In the genomic region with DNA sequence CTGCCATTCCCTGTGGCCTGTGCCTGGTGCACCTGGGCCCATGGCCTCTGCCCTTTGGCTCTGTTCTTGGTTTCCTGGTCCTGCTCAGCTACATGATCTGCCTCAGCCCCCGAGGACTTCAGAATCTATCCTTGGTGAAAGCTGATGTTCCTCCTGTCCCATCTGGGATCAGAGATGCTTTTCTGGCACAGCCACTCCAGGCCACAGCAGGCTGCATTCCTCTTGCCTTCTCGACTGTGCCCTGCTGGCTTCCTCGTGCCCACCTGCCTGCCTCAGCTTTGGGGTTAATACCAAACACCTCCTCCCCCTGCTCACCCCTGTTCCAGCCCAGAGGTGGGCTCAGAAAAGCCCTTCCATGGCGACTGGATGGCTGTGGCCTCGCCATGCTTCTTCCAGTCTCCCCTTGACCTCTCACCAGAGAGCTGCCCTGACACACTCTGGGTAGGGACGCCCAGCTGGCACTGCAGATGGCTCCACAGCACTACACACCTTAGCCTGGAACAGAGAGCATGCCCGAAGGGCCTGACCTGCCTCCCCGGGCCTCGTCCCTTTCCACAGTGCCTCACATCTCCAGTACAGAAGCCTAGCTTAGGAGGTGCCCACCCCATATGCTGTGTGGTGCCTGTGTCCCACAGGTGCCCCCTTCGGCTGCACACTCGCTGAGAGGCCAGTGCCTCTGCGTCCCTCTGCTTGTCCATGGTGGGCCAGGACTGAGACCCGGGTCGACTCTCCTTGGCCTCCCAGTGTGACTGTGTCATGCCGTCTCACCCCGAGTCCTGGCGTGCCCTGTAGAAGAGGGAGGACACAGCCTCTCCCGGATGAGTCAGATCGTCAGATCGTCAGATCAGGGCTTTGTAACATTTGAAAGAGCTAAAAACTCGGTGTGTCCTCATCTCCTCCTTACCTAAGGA, we compare ENCODE assay signal across 14 cellular contexts.
A peak's percentile ranks its signal among the peaks of the same experiment; 100 is the strongest.
DNase-seq lines count a peak whose midpoint lies in the region; ATAC-seq and TF ChIP-seq lines count a peak whose summit lies in the region.
"Had no signal": no experiment of that assay in that cellular context is flagged by ENCODE, and none has a peak within 500 bp of the region (broad histone marks: within the 10 kb centered on the region; RNA-seq: fewer than 3 reads in every experiment).

No MANE protein-coding gene starts in this region.

- intact Hi-C loops in left ventricle myocardium inferior (cut with micrococcal nuclease) = no loop called here
- intact Hi-C loops in Right ventricle myocardium superior (cut with DNase I) = no loop called here

- H3K4me3 Mint-ChIP-seq in activated T-helper 17 cell treated with anti-CD3 and anti-CD28 coated beads, Interleukin-2, amount 50 U/mL, for 72 hours = no peak overlapping the region
- H3K4me3 Mint-ChIP-seq in immature natural killer cell = peak overlapping the region in 1 of 5 donors; percentile 36
- H3K4me3 Mint-ChIP-seq in stimulated activated naive B cell treated with anti-CD40 and anti-IgM and Interleukin-4, amounts not matched to agents 10 μg/mL and 1 μg/mL and 100 μg/mL, for 72 hours = no peak overlapping the region

- H3K36me3 ChIP-seq in left ventricle myocardium inferior = peaks cover 69% of the 10 kb centered on the region

- H3K36me3 Mint-ChIP-seq in activated T-helper 17 cell treated with anti-CD3 and anti-CD28 coated beads, Interleukin-2, amount 50 U/mL, for 72 hours (ENCODE audit: low read depth) = peaks cover 99% of the 10 kb centered on the region
- peaks cover 13 to 33% (median 16%) of the 10 kb centered on the region in 3 donors for H3K36me3 Mint-ChIP-seq in immature natural killer cell
- H3K36me3 Mint-ChIP-seq in stimulated activated naive B cell treated with anti-CD40 and anti-IgM and Interleukin-4, amounts not matched to agents 10 μg/mL and 1 μg/mL and 100 μg/mL, for 72 hours = peaks cover 62 to 80% of the 10 kb centered on the region in 2 donors

- no peaks in the 10 kb centered on the region for H3K27me3 Mint-ChIP-seq in activated T-helper 17 cell treated with anti-CD3 and anti-CD28 coated beads, Interleukin-2, amount 50 U/mL, for 72 hours
- H3K27me3 Mint-ChIP-seq in immature natural killer cell (ENCODE audit: low read depth in 3 of 3) = peaks cover 13 to 27% (median 17%) of the 10 kb centered on the region in 3 donors
- no peaks in the 10 kb centered on the region for H3K27me3 Mint-ChIP-seq in stimulated activated naive B cell treated with anti-CD40 and anti-IgM and Interleukin-4, amounts not matched to agents 10 μg/mL and 1 μg/mL and 100 μg/mL, for 72 hours

- H3K9me3 Mint-ChIP-seq in activated T-helper 17 cell treated with anti-CD3 and anti-CD28 coated beads, Interleukin-2, amount 50 U/mL, for 72 hours = no peaks in the 10 kb centered on the region
- no peaks in the 10 kb centered on the region for H3K9me3 Mint-ChIP-seq in immature natural killer cell
- H3K9me3 Mint-ChIP-seq in stimulated activated naive B cell treated with anti-CD40 and anti-IgM and Interleukin-4, amounts not matched to agents 10 μg/mL and 1 μg/mL and 100 μg/mL, for 72 hours = no peaks in the 10 kb centered on the region

- H3K4me1 ChIP-seq in left ventricle myocardium inferior = peaks cover 72% of the 10 kb centered on the region

- no peaks in the 10 kb centered on the region for H3K27me3 ChIP-seq in left ventricle myocardium inferior (ENCODE audit: low read depth)

- H3K27ac Mint-ChIP-seq in activated T-helper 17 cell treated with anti-CD3 and anti-CD28 coated beads, Interleukin-2, amount 50 U/mL, for 72 hours = peak overlapping the region; percentile 46
- H3K27ac Mint-ChIP-seq in immature natural killer cell = peak overlapping the region; percentile 19 to 76 (median 50)
- peak overlapping the region; percentile 88 for H3K27ac Mint-ChIP-seq in stimulated activated naive B cell treated with anti-CD40 and anti-IgM and Interleukin-4, amounts not matched to agents 10 μg/mL and 1 μg/mL and 100 μg/mL, for 72 hours

- H3K9me3 ChIP-seq in left ventricle myocardium inferior (replicated peaks) = no peaks in the 10 kb centered on the region

- H3K27ac ChIP-seq in left ventricle myocardium inferior (replicated peaks) = peak overlapping the region; percentile 89
- H3K27ac ChIP-seq: parathyroid adenoma, PC-9 had no signal

- H3K4me3 ChIP-seq in left ventricle myocardium inferior = no peak overlapping the region
- H3K4me3 ChIP-seq: PC-9 had no signal

- DNase-seq in left ventricle myocardium inferior (no peak), Right ventricle myocardium superior (no peak), immature natural killer cell (no peak)
- DNase-seq in stimulated activated naive B cell treated with anti-CD40 and anti-IgM and Interleukin-4, amounts not matched to agents 10 μg/mL and 1 μg/mL and 100 μg/mL, for 72 hours = no peak
- DNase-seq: activated effector memory CD4-positive, alpha-beta T cell treated with anti-CD3 and anti-CD28 coated beads, Interleukin-2, amount 50 U/mL, for 16 hours; DND-41; NCI-H1436; NCI-H524; PC-9 had no signal

- H3K4me1 Mint-ChIP-seq in activated T-helper 17 cell treated with anti-CD3 and anti-CD28 coated beads, Interleukin-2, amount 50 U/mL, for 72 hours = no peaks in the 10 kb centered on the region
- H3K4me1 Mint-ChIP-seq in immature natural killer cell = peaks cover 26 to 54% of the 10 kb centered on the region in 2 donors
- H3K4me1 Mint-ChIP-seq in stimulated activated naive B cell treated with anti-CD40 and anti-IgM and Interleukin-4, amounts not matched to agents 10 μg/mL and 1 μg/mL and 100 μg/mL, for 72 hours = peaks cover 2 to 13% of the 10 kb centered on the region in 2 donors

- TF ChIP-seq CTCF in left ventricle myocardium inferior (IDR thresholded peaks at IDR 0.05; ENCODE audit: borderline replicate concordance) = no peak

- ATAC-seq in Right ventricle myocardium superior (ENCODE audit: poor library complexity) (no peak), GM21447 (IDR thresholded peaks at IDR 0.05; ENCODE audit: unreplicated experiment) (no peak), HG03159 (IDR thresholded peaks at IDR 0.05; ENCODE audit: unreplicated experiment) (no peak), GM18498 (IDR thresholded peaks at IDR 0.05; ENCODE audit: unreplicated experiment) (no peak)
- no peak for ATAC-seq in activated T-helper 17 cell treated with anti-CD3 and anti-CD28 coated beads, Interleukin-2, amount 50 U/mL, for 72 hours (replicated peaks)
- ATAC-seq in stimulated activated naive B cell treated with anti-CD40 and anti-IgM and Interleukin-4, amounts not matched to agents 10 μg/mL and 1 μg/mL and 100 μg/mL, for 72 hours (replicated peaks) = peak in 1 of 2 donors; percentile 5
